In the genomic region with DNA sequence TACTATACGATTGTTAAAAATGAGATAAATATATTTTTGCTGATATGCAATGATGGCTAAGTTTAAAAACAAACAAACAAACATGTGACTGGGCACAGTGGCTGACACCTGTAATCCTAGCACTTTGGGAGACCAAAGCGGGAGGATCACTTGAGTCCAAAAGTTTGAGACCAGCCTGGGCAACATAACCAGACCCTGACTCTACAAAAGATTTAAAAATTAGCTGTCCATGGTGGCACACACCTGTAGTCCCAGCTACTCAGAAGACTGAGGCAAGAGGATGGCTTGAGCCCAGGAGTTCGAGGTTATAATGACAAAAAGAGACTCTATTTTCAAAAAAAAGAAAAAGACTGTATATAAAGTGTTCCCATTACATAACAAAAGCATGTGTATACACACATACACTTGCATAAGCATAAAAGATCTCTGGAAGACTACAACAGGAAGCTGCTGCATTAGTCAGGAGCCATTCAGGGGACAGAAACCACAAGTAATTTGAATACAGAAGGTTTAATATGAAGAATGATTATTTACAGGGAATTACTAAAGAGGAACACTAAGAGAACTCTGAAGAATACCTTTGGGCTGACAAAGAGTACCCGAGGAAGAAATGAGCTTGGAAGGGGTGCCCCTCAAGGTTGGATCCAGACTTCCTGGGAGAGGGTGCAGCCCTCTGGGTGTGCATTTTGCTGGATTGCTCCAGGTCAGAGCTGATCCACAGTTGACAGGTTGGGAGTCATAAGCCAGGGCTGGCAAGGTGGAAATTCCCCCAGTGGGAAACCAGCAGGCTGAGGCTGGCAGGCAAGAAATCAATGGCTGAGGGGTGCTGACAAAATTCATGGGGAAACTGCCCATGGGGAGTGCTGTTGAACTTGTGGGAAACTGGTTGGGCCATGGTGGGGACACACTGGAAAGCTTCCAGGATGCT, we compare ENCODE assay signal across 2 cellular contexts.
TF ChIP-seq lines count a peak whose summit lies in the region.

No MANE protein-coding gene starts in this region.

TF ChIP-seq in IMR-90, 13 proteins besides CTCF, POLR2A, EP300 and RAD21:
- peak; percentile 46; the same call in 1 of the 2 replicates for TF ChIP-seq RFX5 (IDR thresholded peaks at IDR 0.05; ENCODE audit: low read depth, low read length)
- TF ChIP-seq, protein P1, sequence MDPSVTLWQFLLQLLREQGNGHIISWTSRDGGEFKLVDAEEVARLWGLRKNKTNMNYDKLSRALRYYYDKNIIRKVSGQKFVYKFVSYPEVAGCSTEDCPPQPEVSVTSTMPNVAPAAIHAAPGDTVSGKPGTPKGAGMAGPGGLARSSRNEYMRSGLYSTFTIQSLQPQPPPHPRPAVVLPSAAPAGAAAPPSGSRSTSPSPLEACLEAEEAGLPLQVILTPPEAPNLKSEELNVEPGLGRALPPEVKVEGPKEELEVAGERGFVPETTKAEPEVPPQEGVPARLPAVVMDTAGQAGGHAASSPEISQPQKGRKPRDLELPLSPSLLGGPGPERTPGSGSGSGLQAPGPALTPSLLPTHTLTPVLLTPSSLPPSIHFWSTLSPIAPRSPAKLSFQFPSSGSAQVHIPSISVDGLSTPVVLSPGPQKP (IDR thresholded peaks at IDR 0.05; ENCODE audit: borderline replicate concordance, low read depth, low read length): no peak
- TF ChIP-seq CHD1 (IDR thresholded peaks at IDR 0.05; ENCODE audit: low read depth, low read length): no peak
- TF ChIP-seq FOS (IDR thresholded peaks at IDR 0.05; ENCODE audit: low read depth, low read length): no peak
- TF ChIP-seq BHLHE40 (IDR thresholded peaks at IDR 0.05; ENCODE audit: low read depth, low read length): no peak
- TF ChIP-seq CEBPB (IDR thresholded peaks at IDR 0.05; ENCODE audit: low read depth, low read length): peak; percentile 63; the same call in 1 of the 2 replicates
- no peak for TF ChIP-seq MXI1 (IDR thresholded peaks at IDR 0.05; ENCODE audit: borderline replicate concordance, low read depth, low read length)
TF ChIP-seq in IMR-90: peak in this region for 2.

TF ChIP-seq in WTC11, 78 proteins besides CTCF, POLR2A, EP300 and RAD21:
- TF ChIP-seq, protein P2, sequence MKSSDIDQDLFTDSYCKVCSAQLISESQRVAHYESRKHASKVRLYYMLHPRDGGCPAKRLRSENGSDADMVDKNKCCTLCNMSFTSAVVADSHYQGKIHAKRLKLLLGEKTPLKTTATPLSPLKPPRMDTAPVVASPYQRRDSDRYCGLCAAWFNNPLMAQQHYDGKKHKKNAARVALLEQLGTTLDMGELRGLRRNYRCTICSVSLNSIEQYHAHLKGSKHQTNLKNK (CRISPR knock-in tag; IDR thresholded peaks at IDR 0.05): no peak
- peak; percentile 58; the same call in 1 of the 2 replicates for TF ChIP-seq ZNF121 (CRISPR knock-in tag; IDR thresholded peaks at IDR 0.05)
